In the genomic region with DNA sequence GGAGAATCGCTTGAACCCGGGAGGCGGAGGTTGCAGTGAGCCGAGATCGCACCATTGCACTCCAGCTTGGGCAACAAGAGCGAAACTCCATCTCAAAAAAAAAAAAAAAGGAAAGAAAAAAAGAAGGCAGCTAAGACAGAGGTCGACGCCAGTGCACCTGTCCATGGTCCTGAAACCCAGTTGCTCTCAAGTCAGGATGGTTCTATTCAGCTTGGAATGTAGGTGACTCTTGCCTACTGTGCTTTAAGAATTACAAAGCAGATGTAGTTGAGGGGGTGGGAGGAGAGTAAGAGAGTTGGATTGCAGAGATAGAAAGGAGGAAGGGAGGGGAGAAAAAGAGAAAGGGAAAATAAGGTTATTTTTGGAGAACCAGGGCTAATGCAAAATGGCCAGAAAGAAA, we compare ENCODE assay signal across 8 cellular contexts. TPM values are rescaled to one million over a fixed set of nuclear protein-coding genes. Genes with fewer than 3 reads are reported as not detected.
A peak's percentile ranks its signal among the peaks of the same experiment; 100 is the strongest.
DNase-seq lines count a peak whose midpoint lies in the region; ATAC-seq lines count a peak whose summit lies in the region.

No MANE protein-coding gene starts in this region.

- no peak overlapping the region for H3K27ac ChIP-seq in CD4-positive, alpha-beta memory T cell (ENCODE audit: low read depth, low read length)

- peak overlapping the region in 1 of 8 donors; percentile 58 for H3K4me3 Mint-ChIP-seq in CD4-positive, alpha-beta memory T cell
- H3K4me3 Mint-ChIP-seq in activated CD4-positive, alpha-beta T cell treated with anti-CD3 and anti-CD28 coated beads, Interleukin-2, amount 10 ng/mL, durations not matched to agents 7 days and 5 days: no peak overlapping the region

- no peaks in the 10 kb centered on the region for H3K27me3 ChIP-seq in CD4-positive, alpha-beta memory T cell (ENCODE audit: insufficient read depth, low read length)

- CTCF ChIA-PET in CD4-positive, alpha-beta memory T cell (lab: Charles Lee; ENCODE audit: partially characterized antibody): no interaction called here
- CTCF ChIA-PET in activated CD4-positive, alpha-beta T cell treated with anti-CD3 and anti-CD28 coated beads, Interleukin-2, amount 10 ng/mL, durations not matched to agents 7 days and 5 days (lab: Charles Lee): no interaction called here

- H3K9me3 Mint-ChIP-seq in CD4-positive, alpha-beta memory T cell: peaks cover 0 to 12% (median 2%) of the 10 kb centered on the region in 8 donors
- peaks cover 2% of the 10 kb centered on the region for H3K9me3 Mint-ChIP-seq in activated CD4-positive, alpha-beta T cell treated with anti-CD3 and anti-CD28 coated beads, Interleukin-2, amount 10 ng/mL, durations not matched to agents 7 days and 5 days

- intact Hi-C loops in CD4-positive, alpha-beta memory T cell (cut with micrococcal nuclease): loop anchor here (1.0 kb wide), 1 partner anchor 24 kb away; no protein-coding TSS in a partner anchor

- DNase-seq in CD4-positive, alpha-beta memory T cell: peak in 3 of 5 donors; percentile 22 to 28 (median 26)
- peak; percentile 55 for DNase-seq in HuH-7.5 (ENCODE audit: low spot score)
- peak; percentile 61 for DNase-seq in activated CD4-positive, alpha-beta T cell treated with anti-CD3 and anti-CD28 coated beads, Interleukin-2, amount 10 ng/mL, durations not matched to agents 7 days and 5 days
- peak; percentile 89 for DNase-seq in iPS-NIHi7 (ENCODE audit: extremely low spot score)
- no peak for DNase-seq in GF-D8 (lab: John Stamatoyannopoulos, UW)
- DNase-seq in NCI-H748 (lab: John Stamatoyannopoulos, UW; ENCODE audit: unreplicated experiment): no peak
- DNase-seq in NCI-H2081 treated with DMSO at 0.1 percent for 48 hours (lab: John Stamatoyannopoulos, UW): no peak

- no peaks in the 10 kb centered on the region for H3K36me3 Mint-ChIP-seq in CD4-positive, alpha-beta memory T cell
- no peaks in the 10 kb centered on the region for H3K36me3 Mint-ChIP-seq in activated CD4-positive, alpha-beta T cell treated with anti-CD3 and anti-CD28 coated beads, Interleukin-2, amount 10 ng/mL, durations not matched to agents 7 days and 5 days (ENCODE audit: low read depth)

- H3K27ac Mint-ChIP-seq in CD4-positive, alpha-beta memory T cell: peak overlapping the region in 1 of 7 donors; percentile 78
- H3K27ac Mint-ChIP-seq in activated CD4-positive, alpha-beta T cell treated with anti-CD3 and anti-CD28 coated beads, Interleukin-2, amount 10 ng/mL, durations not matched to agents 7 days and 5 days: no peak overlapping the region

- H3K4me1 ChIP-seq in CD4-positive, alpha-beta memory T cell (ENCODE audit: insufficient read depth, low read length): no peaks in the 10 kb centered on the region

- ATAC-seq in HG03354 (IDR thresholded peaks at IDR 0.05; ENCODE audit: poor library complexity, severe bottlenecking, unreplicated experiment): no peak

- H3K9me3 ChIP-seq in CD4-positive, alpha-beta memory T cell (ENCODE audit: control insufficient read depth in 1 of 2, low read length in 2 of 2): no peaks in the 10 kb centered on the region

- no peaks in the 10 kb centered on the region for H3K4me1 Mint-ChIP-seq in CD4-positive, alpha-beta memory T cell
- no peaks in the 10 kb centered on the region for H3K4me1 Mint-ChIP-seq in activated CD4-positive, alpha-beta T cell treated with anti-CD3 and anti-CD28 coated beads, Interleukin-2, amount 10 ng/mL, durations not matched to agents 7 days and 5 days

- H3K27me3 Mint-ChIP-seq in CD4-positive, alpha-beta memory T cell: peaks cover 6 to 9% of the 10 kb centered on the region in 2 donors
- no peaks in the 10 kb centered on the region for H3K27me3 Mint-ChIP-seq in activated CD4-positive, alpha-beta T cell treated with anti-CD3 and anti-CD28 coated beads, Interleukin-2, amount 10 ng/mL, durations not matched to agents 7 days and 5 days

- no peak overlapping the region for H3K4me3 ChIP-seq in CD4-positive, alpha-beta memory T cell (ENCODE audit: low read length in 2 of 2)

- POLR2A ChIA-PET in CD4-positive, alpha-beta memory T cell (lab: Charles Lee; ENCODE audit: partially characterized antibody): interaction anchor here (0.6 kb wide), 1 partner anchor 42 kb away, joined by 4 read pairs; no protein-coding TSS in a partner anchor
- POLR2A ChIA-PET in activated CD4-positive, alpha-beta T cell treated with anti-CD3 and anti-CD28 coated beads, Interleukin-2, amount 10 ng/mL, durations not matched to agents 7 days and 5 days (lab: Charles Lee): no interaction called here

- no peaks in the 10 kb centered on the region for H3K36me3 ChIP-seq in CD4-positive, alpha-beta memory T cell (ENCODE audit: insufficient read depth, low read length)

RNA-seq across cellular contexts. Expression of a gene that starts 18.7 kb away (rescaled TPM):
- not detected for total RNA-seq in CD4-positive, alpha-beta memory T cell
- not detected for polyA plus RNA-seq in CD4-positive, alpha-beta memory T cell
- total RNA-seq in activated CD4-positive, alpha-beta T cell treated with anti-CD3 and anti-CD28 coated beads, Interleukin-2, amount 10 ng/mL, durations not matched to agents 7 days and 5 days: not detected

RNA-seq across cellular contexts. Expression of a gene that starts 35.0 kb away (rescaled TPM):
- total RNA-seq in CD4-positive, alpha-beta memory T cell: not detected
- polyA plus RNA-seq in CD4-positive, alpha-beta memory T cell: not detected
- not detected for total RNA-seq in activated CD4-positive, alpha-beta T cell treated with anti-CD3 and anti-CD28 coated beads, Interleukin-2, amount 10 ng/mL, durations not matched to agents 7 days and 5 days

RNA-seq across cellular contexts. Expression of a gene that starts 45.7 kb away (rescaled TPM):
- not detected for total RNA-seq in CD4-positive, alpha-beta memory T cell
- polyA plus RNA-seq in CD4-positive, alpha-beta memory T cell: under 1 TPM in 1 of 2 donors, not detected in 1; 0.06 TPM
- total RNA-seq in activated CD4-positive, alpha-beta T cell treated with anti-CD3 and anti-CD28 coated beads, Interleukin-2, amount 10 ng/mL, durations not matched to agents 7 days and 5 days: under 1 TPM; 0.40 to 0.45 TPM

Comparison
In these comparisons a context has a peak if more than half of its experiments do, and no peak if none do; other contexts are left out.
1. DNase-seq: peak in CD4-positive, alpha-beta memory T cell (3 of 5), HuH-7.5 (single experiment), activated CD4-positive, alpha-beta T cell treated with anti-CD3 and anti-CD28 coated beads, Interleukin-2, amount 10 ng/mL, durations not matched to agents 7 days and 5 days (single experiment) and iPS-NIHi7 (single experiment); none in GF-D8 (single experiment), NCI-H748 (single experiment) and NCI-H2081 treated with DMSO at 0.1 percent for 48 hours (single experiment).